ENCODE assay signal across 6 cellular contexts in the genomic region with DNA sequence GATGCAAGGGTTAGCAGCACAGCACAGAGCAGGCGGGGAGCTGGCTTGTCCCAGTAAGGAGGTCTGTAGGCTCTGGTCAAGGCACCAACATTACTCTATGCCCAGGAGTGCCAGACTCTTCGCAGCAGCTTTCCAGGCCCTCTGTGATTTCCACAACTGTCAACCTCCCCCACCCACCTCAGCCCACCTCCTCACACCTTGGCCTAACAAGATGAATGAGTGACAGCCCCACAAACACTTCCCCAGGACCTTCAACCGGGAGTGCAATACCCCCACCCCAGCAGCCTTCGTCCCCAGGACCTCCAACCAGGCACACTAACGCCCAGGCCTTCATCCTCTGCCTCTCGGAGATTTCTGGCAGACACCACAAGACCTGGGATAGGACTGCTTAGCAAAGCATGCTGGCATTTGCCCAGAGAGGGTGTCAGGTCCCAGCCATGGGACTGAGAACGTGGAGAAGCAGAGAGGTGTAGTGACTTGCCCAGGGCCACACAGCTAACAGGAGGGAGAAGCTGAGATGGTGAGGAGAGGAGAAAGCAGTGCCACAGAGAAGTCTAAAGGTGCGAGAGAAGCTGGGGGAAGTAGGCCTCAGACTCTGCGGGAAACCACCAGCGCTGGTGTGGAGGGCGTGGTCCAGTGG.
DNase-seq lines count a peak whose midpoint lies in the region; ATAC-seq and TF ChIP-seq lines count a peak whose summit lies in the region.
"Not testable (repeated sequence)": the region's sequence is repeated elsewhere in the genome, so short reads cannot be mapped to it uniquely, and the experiment has no call there.

No MANE protein-coding gene starts in this region.

- H3K9me3 Mint-ChIP-seq in H9, result peaks cover 82 to 86% of the 10 kb centered on the region in 2 experiments
- peaks cover 16% of the 10 kb centered on the region for H3K9me3 Mint-ChIP-seq in osteocyte (ENCODE audit: unreplicated experiment)

- not testable (repeated sequence) for H3K36me3 ChIP-seq in lung (ENCODE audit: control insufficient read depth in 2 of 2, insufficient read depth in 2 of 2, low read length in 2 of 2); vagina

- no CpG with 5 or more reads among the region's 11 CpGs for WGBS in H9 (ENCODE audit: extremely low coverage, insufficient read length, low lambda C conversion rate)
- WGBS in lung, 2 donors, result 69% methylated on average over 11 of the region's 11 CpGs

- not testable (repeated sequence) for H2BK120ac ChIP-seq in H9 (ENCODE audit: low read depth, low read length, poor library complexity, severe bottlenecking)

- DNase-seq in H9 (peak; percentile 19), coronary artery (ENCODE audit: low spot score) (peak; percentile 60), cardiac septum (ENCODE audit: low spot score) (peak; percentile 63), lung (ENCODE audit: low spot score) (peak; percentile 20), osteocyte (ENCODE audit: extremely low spot score, unreplicated experiment) (peak; percentile 68), vagina (ENCODE audit: extremely low spot score in 2 of 2) (peak; percentile 75 to 87)

- not testable (repeated sequence) for H3K4ac ChIP-seq in H9 (ENCODE audit: low read depth, low read length)

- not testable (repeated sequence) for H2BK5ac ChIP-seq in H9 (ENCODE audit: insufficient read length, low read length)

- not testable (repeated sequence) for H3K27me3 Mint-ChIP-seq in H9 (ENCODE audit: low read depth); osteocyte (ENCODE audit: unreplicated experiment)

- not testable (repeated sequence) for H3K23me2 ChIP-seq in H9 (ENCODE audit: insufficient read length, low read depth, low read length, poor library complexity, severe bottlenecking)

- not testable (repeated sequence) for H2BK15ac ChIP-seq in H9 (ENCODE audit: low read depth, low read length)

- H2BK20ac ChIP-seq in H9 (ENCODE audit: low read depth, low read length, poor library complexity, severe bottlenecking), result not testable (repeated sequence)

- H3K27me3 ChIP-seq in H9 (ENCODE audit: insufficient read depth, low read length); lung (ENCODE audit: control insufficient read depth, insufficient read depth); vagina: not testable (repeated sequence)

- H3K4me2 ChIP-seq in H9 (ENCODE audit: insufficient read depth, insufficient read length, low read length), result not testable (repeated sequence)

- not testable (repeated sequence) for H4K5ac ChIP-seq in H9 (ENCODE audit: insufficient read length, low read depth, low read length)

- H3K36me3 Mint-ChIP-seq in H9 (ENCODE audit: insufficient read depth in 1 of 3, low read depth in 3 of 3), result peaks cover 5 to 25% (median 19%) of the 10 kb centered on the region in 3 experiments
- not testable (repeated sequence) for H3K36me3 Mint-ChIP-seq in osteocyte (ENCODE audit: unreplicated experiment)

- H3K23ac ChIP-seq in H9 (ENCODE audit: insufficient read length, low read depth, low read length), result not testable (repeated sequence)

- not testable (repeated sequence) for H3K79me2 ChIP-seq in H9 (ENCODE audit: insufficient read depth, low read length)

- not testable (repeated sequence) for H2AK5ac ChIP-seq in H9 (ENCODE audit: insufficient read length, low read length)

- not testable (repeated sequence) for H3K4me1 Mint-ChIP-seq in H9; osteocyte (ENCODE audit: unreplicated experiment)

- H4K8ac ChIP-seq in H9 (replicated peaks; ENCODE audit: insufficient read length, low read depth, low read length), result not testable (repeated sequence)

- not testable (repeated sequence) for TF ChIP-seq CTCF in H9 (conservative IDR thresholded peaks at IDR 0.05); coronary artery (IDR thresholded peaks at IDR 0.05); lung (IDR thresholded peaks at IDR 0.05; ENCODE audit: control extremely low read depth, extremely low read depth); osteocyte (IDR thresholded peaks at IDR 0.05); vagina (IDR thresholded peaks at IDR 0.05)

- H3K4me1 ChIP-seq in H9 (ENCODE audit: insufficient read depth, low read length); lung (ENCODE audit: control insufficient read depth in 2 of 2, insufficient read depth in 2 of 2, low read length in 2 of 2); vagina: not testable (repeated sequence)

- not testable (repeated sequence) for H4K91ac ChIP-seq in H9 (ENCODE audit: insufficient read length, low read depth, low read length)

- H3K4me3 Mint-ChIP-seq in H9; osteocyte (ENCODE audit: unreplicated experiment): not testable (repeated sequence)

- peaks cover 51% of the 10 kb centered on the region for H3K9me3 ChIP-seq in H9 (ENCODE audit: control insufficient read depth, low read depth, low read length)
- H3K9me3 ChIP-seq in lung (ENCODE audit: control insufficient read depth in 2 of 2, insufficient read depth in 1 of 2, low read length in 1 of 2); vagina: not testable (repeated sequence)

- H3K79me1 ChIP-seq in H9 (ENCODE audit: insufficient read depth, low read depth, low read length, poor library complexity, severe bottlenecking), result not testable (repeated sequence)

- intact Hi-C loops in cardiac septum (cut with DNase I), result not testable (repeated sequence)
- intact Hi-C loops in vagina (cut with DNase I), result loop anchor here (5.0 kb wide), 1 partner anchor 463 kb away; no protein-coding TSS in a partner anchor

- not testable (repeated sequence) for H3T11ph ChIP-seq in H9 (ENCODE audit: low read length)

- H4K20me1 ChIP-seq in H9 (ENCODE audit: control insufficient read depth, insufficient read depth, insufficient read length), result not testable (repeated sequence)

- H2BK12ac ChIP-seq in H9 (ENCODE audit: insufficient read length, low read depth, low read length), result not testable (repeated sequence)

- H3K18ac ChIP-seq in H9 (ENCODE audit: insufficient read length, low read depth, low read length), result not testable (repeated sequence)

- H2AFZ ChIP-seq in H9 (ENCODE audit: low read length), result not testable (repeated sequence)

- H3K56ac ChIP-seq in H9 (ENCODE audit: insufficient read length, low read depth, low read length), result not testable (repeated sequence)

- H3K4me3 ChIP-seq in coronary artery, lung, vagina: not testable (repeated sequence)

- not testable (repeated sequence) for H3K27ac Mint-ChIP-seq in H9; osteocyte (ENCODE audit: unreplicated experiment)

- H3K9ac ChIP-seq in H9 (ENCODE audit: extremely low read depth, insufficient read length, low read length), result not testable (repeated sequence)

- ATAC-seq in lung (ENCODE audit: insufficient read depth, low FRiP score), result not testable (repeated sequence)

- H3K27ac ChIP-seq in H9 (ENCODE audit: insufficient read length, low read depth, low read length); coronary artery; lung (ENCODE audit: low read depth in 1 of 2, low read length in 1 of 2); vagina: not testable (repeated sequence)

- not testable (repeated sequence) for H3K14ac ChIP-seq in H9 (ENCODE audit: insufficient read depth, low read length)

- not testable (repeated sequence) for TF ChIP-seq POLR2A in vagina (IDR thresholded peaks at IDR 0.05)

Comparison
In these comparisons a context has a peak if more than half of its experiments do, and no peak if none do; other contexts are left out.
1. DNase-seq: peak in every context shown above with its lines; median percentile 81 in vagina; 68 in osteocyte; 63 in cardiac septum; 60 in coronary artery; 20 in lung; 19 in H9.